11 cellular contexts compared by ENCODE assay signal in the genomic region with DNA sequence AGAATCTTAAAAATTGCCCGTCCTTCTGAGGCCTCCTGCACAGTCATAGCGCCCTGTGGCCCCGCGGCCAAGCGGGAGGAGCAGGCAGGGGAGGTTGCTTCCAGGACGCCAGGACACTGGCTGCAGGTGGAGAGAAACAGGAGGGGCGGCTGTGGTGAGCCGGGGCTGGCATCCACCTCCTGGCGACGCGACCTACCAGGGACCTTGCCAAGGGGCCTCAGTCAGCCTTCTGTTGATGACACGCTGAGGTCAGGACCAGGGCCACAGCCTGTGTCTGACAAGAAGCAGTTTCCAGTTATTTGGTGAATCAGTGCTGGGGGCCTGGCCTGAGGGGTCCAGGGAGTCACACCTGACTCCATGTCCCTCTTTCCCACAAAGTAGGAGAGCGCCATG. TPM values are rescaled to one million over a fixed set of nuclear protein-coding genes. Genes with fewer than 3 reads are reported as not detected.
DNase-seq lines count a peak whose midpoint lies in the region; ATAC-seq and TF ChIP-seq lines count a peak whose summit lies in the region.
"Had no signal": no experiment of that assay in that cellular context is flagged by ENCODE, and none has a peak within 500 bp of the region (broad histone marks: within the 10 kb centered on the region; RNA-seq: fewer than 3 reads in every experiment).

No MANE protein-coding gene starts in this region.

- DNase-seq in WERI-Rb-1 = no peak
- DNase-seq in right atrium auricular region (ENCODE audit: low spot score) = no peak
- DNase-seq in gastrocnemius medialis = peak in 1 of 2 donors; percentile 86
- DNase-seq in foreskin fibroblast = no peak
- no peak for DNase-seq in effector memory CD4-positive, alpha-beta T cell
- no peak for DNase-seq in SHP77 treated with DMSO at 0.1 percent for 48 hours (lab: John Stamatoyannopoulos, UW)
- DNase-seq: AML-193, foreskin melanocyte, NCI-H526 treated with DMSO at 0.1 percent for 48 hours had no signal

- ATAC-seq in gastrocnemius medialis (peak in 1 of 2 donors; percentile 15), GM18909 (IDR thresholded peaks at IDR 0.05; ENCODE audit: poor library complexity, unreplicated experiment) (no peak)

- TF ChIP-seq CTCF in WERI-Rb-1 (IDR thresholded peaks at IDR 0.05; ENCODE audit: low read depth, low read length) (no peak), right atrium auricular region (IDR thresholded peaks at IDR 0.05) (no peak), gastrocnemius medialis (IDR thresholded peaks at IDR 0.05 in 4 of 5, conservative IDR thresholded peaks at IDR 0.05 in 1 of 5) (no peak), foreskin fibroblast (IDR thresholded peaks at IDR 0.05; ENCODE audit: low read depth, low read length) (no peak)

- intact Hi-C loops in gastrocnemius medialis (cut with DNase I; ENCODE audit: low total_unique reads) = loop anchor here (2.0 to 10.0 kb wide), 6 partner anchors 14 to 1310 kb away; a partner anchor contains a TSS

- no peak overlapping the region for H3K4me3 ChIP-seq in BLaER1 treated with 17β-estradiol and CSF1 and Interleukin-3, amounts not matched to agents 10 nM and 100 nM
- H3K4me3 ChIP-seq in WERI-Rb-1 (ENCODE audit: low read depth, low read length) = no peak overlapping the region
- peak overlapping the region in 1 of 2 donors; percentile 11 for H3K4me3 ChIP-seq in right atrium auricular region
- H3K4me3 ChIP-seq in gastrocnemius medialis = peak overlapping the region; percentile 36 to 53 (median 47)
- no peak overlapping the region for H3K4me3 ChIP-seq in foreskin fibroblast (ENCODE audit: low read depth in 1 of 2, low read length in 2 of 2)
- H3K4me3 ChIP-seq in effector memory CD4-positive, alpha-beta T cell (ENCODE audit: insufficient read depth, low read depth, low read length, poor library complexity, severe bottlenecking) = no peak overlapping the region

- H4K20me1 ChIP-seq in BLaER1 treated with 17β-estradiol and CSF1 and Interleukin-3, amounts not matched to agents 10 nM and 100 nM = peaks cover 0 to 14% (median 0%) of the 10 kb centered on the region in 11 experiments; a peak in 4 of 22 replicates

- TF ChIP-seq POLR2A in gastrocnemius medialis (IDR thresholded peaks at IDR 0.05) = no peak

- in situ Hi-C loops in gastrocnemius medialis (cut with MboI; ENCODE audit: low sequenced_read_pairs in 4 of 4) = loop anchor here in 1 of 4 donors (10.0 kb wide), 1 partner anchor 130 kb away; no protein-coding TSS in a partner anchor

- H3K4me1 ChIP-seq in BLaER1 treated with 17β-estradiol and CSF1 and Interleukin-3, amounts not matched to agents 10 nM and 100 nM = peaks cover 41 to 72% (median 65%) of the 10 kb centered on the region in 10 experiments
- H3K4me1 ChIP-seq in right atrium auricular region (peaks cover 0 to 41% of the 10 kb centered on the region in 2 donors), gastrocnemius medialis (peaks cover 33 to 37% of the 10 kb centered on the region in 2 donors)
- peaks cover 24% of the 10 kb centered on the region for H3K4me1 ChIP-seq in effector memory CD4-positive, alpha-beta T cell (ENCODE audit: control insufficient read depth, insufficient read depth, low read length, poor library complexity, severe bottlenecking)

- H3K9me3 ChIP-seq in BLaER1 treated with 17β-estradiol and CSF1 and Interleukin-3, amounts not matched to agents 10 nM and 100 nM (replicated peaks in 1 of 11) = no peaks in the 10 kb centered on the region
- H3K9me3 ChIP-seq in WERI-Rb-1 (ENCODE audit: severe bottlenecking) (no peaks in the 10 kb centered on the region), right atrium auricular region (no peaks in the 10 kb centered on the region), gastrocnemius medialis (no peaks in the 10 kb centered on the region)
- no peaks in the 10 kb centered on the region for H3K9me3 ChIP-seq in effector memory CD4-positive, alpha-beta T cell (ENCODE audit: control insufficient read depth, low read length)

- peak overlapping the region in 4 of 11 experiments; percentile 7 to 47 (median 10); a peak in 3 of 22 replicates for H3K27ac ChIP-seq in BLaER1 treated with 17β-estradiol and CSF1 and Interleukin-3, amounts not matched to agents 10 nM and 100 nM
- H3K27ac ChIP-seq in WERI-Rb-1 (peak overlapping the region; percentile 53), right atrium auricular region (peak overlapping the region; percentile 99), gastrocnemius medialis (peak overlapping the region; percentile 95 to 100 (median 98))
- H3K27ac ChIP-seq in effector memory CD4-positive, alpha-beta T cell (ENCODE audit: insufficient read depth, low read length, poor library complexity, severe bottlenecking) = no peak overlapping the region

- peak overlapping the region in 10 of 11 experiments; percentile 1 to 100 (median 99); a peak in 19 of 22 replicates for H3K4me2 ChIP-seq in BLaER1 treated with 17β-estradiol and CSF1 and Interleukin-3, amounts not matched to agents 10 nM and 100 nM

- peak overlapping the region in 8 of 11 experiments; percentile 8 to 62 (median 28); a peak in 8 of 22 replicates for H3K9ac ChIP-seq in BLaER1 treated with 17β-estradiol and CSF1 and Interleukin-3, amounts not matched to agents 10 nM and 100 nM

- H3K27me3 ChIP-seq in BLaER1 treated with 17β-estradiol and CSF1 and Interleukin-3, amounts not matched to agents 10 nM and 100 nM = no peaks in the 10 kb centered on the region
- H3K27me3 ChIP-seq in WERI-Rb-1 (ENCODE audit: insufficient read depth, low read depth, severe bottlenecking) (no peaks in the 10 kb centered on the region), right atrium auricular region (no peaks in the 10 kb centered on the region), gastrocnemius medialis (no peaks in the 10 kb centered on the region)
- H3K27me3 ChIP-seq in effector memory CD4-positive, alpha-beta T cell (replicated peaks; ENCODE audit: control insufficient read depth, insufficient read depth, low read length, poor library complexity, severe bottlenecking) = no peaks in the 10 kb centered on the region

- peaks cover 0 to 11% (median 0%) of the 10 kb centered on the region in 11 experiments; a peak in 6 of 22 replicates for H3K36me3 ChIP-seq in BLaER1 treated with 17β-estradiol and CSF1 and Interleukin-3, amounts not matched to agents 10 nM and 100 nM
- H3K36me3 ChIP-seq in WERI-Rb-1 (no peaks in the 10 kb centered on the region), right atrium auricular region (no peaks in the 10 kb centered on the region), gastrocnemius medialis (no peaks in the 10 kb centered on the region)
- H3K36me3 ChIP-seq in effector memory CD4-positive, alpha-beta T cell (ENCODE audit: control insufficient read depth, insufficient read depth, low read length) = no peaks in the 10 kb centered on the region

RNA-seq across cellular contexts. Expression of a gene that starts 13.3 kb away (rescaled TPM):
- total RNA-seq in right atrium auricular region (100 to 1,000 TPM in 1 of 2 donors, 10 to 100 TPM in 1; 90.3 to 107 TPM), gastrocnemius medialis (1,000 to 10,000 TPM; 1,858 to 2,149 (median 1,965) TPM)

RNA-seq across cellular contexts. Expression of a gene that starts 31.7 kb away (rescaled TPM):
- total RNA-seq in right atrium auricular region (10 to 100 TPM; 19.7 to 29.4 TPM), gastrocnemius medialis (10 to 100 TPM; 16.0 to 30.8 (median 22.2) TPM)

RNA-seq across cellular contexts. Expression of a gene that starts 32.3 kb away (rescaled TPM):
- total RNA-seq in right atrium auricular region = 1 to 10 TPM in 1 of 2 donors, under 1 TPM in 1; 0.67 to 1.4 TPM
- 1 to 10 TPM in 1 of 4 donors, under 1 TPM in 1, not detected in 2; 0.93 to 1.4 TPM for total RNA-seq in gastrocnemius medialis

RNA-seq across cellular contexts. Expression of a gene that starts 48.9 kb away (rescaled TPM):
- total RNA-seq in right atrium auricular region (10 to 100 TPM; 54.8 to 55.9 TPM), gastrocnemius medialis (10 to 100 TPM; 54.6 to 82.9 (median 63.6) TPM)

Comparison
In these comparisons a context has a peak if more than half of its experiments do, and no peak if none do; other contexts are left out.
1. H3K4me3 ChIP-seq: peak in gastrocnemius medialis (4 of 4); none in BLaER1 treated with 17β-estradiol and CSF1 and Interleukin-3, amounts not matched to agents 10 nM and 100 nM (0 of 10), WERI-Rb-1 (single experiment), foreskin fibroblast (0 of 2) and effector memory CD4-positive, alpha-beta T cell (single experiment).
2. RNA of a gene that starts 13.3 kb away (total RNA-seq): 1,858 to 2,149 TPM in gastrocnemius medialis; 90.3 to 107 TPM in right atrium auricular region; every median in the first group is over 10 times any median in the second.